1 cellular context compared by ENCODE assay signal in genomic region chr1:9196129-9197040, GRCh38.
TF ChIP-seq lines count a peak whose summit lies in the region.

No MANE protein-coding gene starts in this region.

TF ChIP-seq in K562, 482 proteins besides CTCF, POLR2A, EP300 and RAD21 (continued from another document and continues in another):
- TF ChIP-seq SRSF7 (optimal IDR thresholded peaks at IDR 0.05; ENCODE audit: low read depth, low read length), result no peak
- TF ChIP-seq, protein P1, sequence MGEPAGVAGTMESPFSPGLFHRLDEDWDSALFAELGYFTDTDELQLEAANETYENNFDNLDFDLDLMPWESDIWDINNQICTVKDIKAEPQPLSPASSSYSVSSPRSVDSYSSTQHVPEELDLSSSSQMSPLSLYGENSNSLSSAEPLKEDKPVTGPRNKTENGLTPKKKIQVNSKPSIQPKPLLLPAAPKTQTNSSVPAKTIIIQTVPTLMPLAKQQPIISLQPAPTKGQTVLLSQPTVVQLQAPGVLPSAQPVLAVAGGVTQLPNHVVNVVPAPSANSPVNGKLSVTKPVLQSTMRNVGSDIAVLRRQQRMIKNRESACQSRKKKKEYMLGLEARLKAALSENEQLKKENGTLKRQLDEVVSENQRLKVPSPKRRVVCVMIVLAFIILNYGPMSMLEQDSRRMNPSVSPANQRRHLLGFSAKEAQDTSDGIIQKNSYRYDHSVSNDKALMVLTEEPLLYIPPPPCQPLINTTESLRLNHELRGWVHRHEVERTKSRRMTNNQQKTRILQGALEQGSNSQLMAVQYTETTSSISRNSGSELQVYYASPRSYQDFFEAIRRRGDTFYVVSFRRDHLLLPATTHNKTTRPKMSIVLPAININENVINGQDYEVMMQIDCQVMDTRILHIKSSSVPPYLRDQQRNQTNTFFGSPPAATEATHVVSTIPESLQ (CRISPR knock-in tag; IDR thresholded peaks at IDR 0.05), result no peak
- no peak for TF ChIP-seq TCF7 (IDR thresholded peaks at IDR 0.05; ENCODE audit: borderline replicate concordance)
- TF ChIP-seq ZNF324 (CRISPR knock-in tag; IDR thresholded peaks at IDR 0.05), result no peak
- no peak for TF ChIP-seq RBM22 (IDR thresholded peaks at IDR 0.05; ENCODE audit: low read depth, low read length, poor library complexity, severe bottlenecking)
- TF ChIP-seq MAZ (CRISPR knock-in tag; conservative IDR thresholded peaks at IDR 0.05 in 1 of 2, IDR thresholded peaks at IDR 0.05 in 1 of 2), result 0 out of 4 replicates have a peak, but pooled peaks of 1 of the 2 experiments have one; percentile 44
- TF ChIP-seq GATA2 (CRISPR knock-in tag; IDR thresholded peaks at IDR 0.05), result no peak
- TF ChIP-seq ZNF311 (CRISPR knock-in tag; IDR thresholded peaks at IDR 0.05), result no peak
- no peak for TF ChIP-seq BCLAF1 (IDR thresholded peaks at IDR 0.05; ENCODE audit: borderline replicate concordance in 1 of 2, control insufficient read depth in 1 of 2, low read depth in 2 of 2, low read length in 1 of 2)
- no peak for TF ChIP-seq HDAC8 (tag; IDR thresholded peaks at IDR 0.05)
- no peak for TF ChIP-seq NFXL1 (CRISPR knock-in tag; IDR thresholded peaks at IDR 0.05)
- no peak for TF ChIP-seq CEBPG (CRISPR knock-in tag; IDR thresholded peaks at IDR 0.05)
- TF ChIP-seq CEBPG (tag; conservative IDR thresholded peaks at IDR 0.05 in 1 of 2, IDR thresholded peaks at IDR 0.05 in 1 of 2), result peak in 1 of 2 experiments; percentile 39; a peak in 1 of 4 replicates
- TF ChIP-seq CBX8 (IDR thresholded peaks at IDR 0.05; ENCODE audit: borderline replicate concordance, extremely low read depth, low read depth, low read length, poor library complexity, severe bottlenecking), result no peak
- TF ChIP-seq JUN (IDR thresholded peaks at IDR 0.05; ENCODE audit: borderline replicate concordance, low read depth, low read length), result no peak
- TF ChIP-seq JUN (CRISPR knock-in tag; IDR thresholded peaks at IDR 0.05; ENCODE audit: borderline replicate concordance), result no peak
- TF ChIP-seq CBX3 (IDR thresholded peaks at IDR 0.05; ENCODE audit: borderline replicate concordance in 1 of 2, low read length in 2 of 2), result no peak
- TF ChIP-seq SP2 (IDR thresholded peaks at IDR 0.05; ENCODE audit: extremely low read depth, low read depth, low read length, poor library complexity, severe bottlenecking), result no peak
- no peak for TF ChIP-seq EZH2 (IDR thresholded peaks at IDR 0.05; ENCODE audit: borderline replicate concordance, low read depth, low read length)
- no peak for TF ChIP-seq ZC3H4 (CRISPR knock-in tag; IDR thresholded peaks at IDR 0.05; ENCODE audit: borderline replicate concordance)
- no peak for TF ChIP-seq ZNF24 (IDR thresholded peaks at IDR 0.05)
- TF ChIP-seq ID3 (CRISPR knock-in tag; IDR thresholded peaks at IDR 0.05), result no peak
- no peak for TF ChIP-seq ID3 (tag; IDR thresholded peaks at IDR 0.05)
- no peak for TF ChIP-seq MLLT1 (IDR thresholded peaks at IDR 0.05)
- 0 out of 2 replicates have a peak, but pooled peaks have one; percentile 42 for TF ChIP-seq KLF16 (IDR thresholded peaks at IDR 0.05)
- TF ChIP-seq FOXP1 (CRISPR knock-in tag; IDR thresholded peaks at IDR 0.05), result no peak
- no peak for TF ChIP-seq KDM5B (IDR thresholded peaks at IDR 0.05; ENCODE audit: insufficient replicate concordance, low read depth, low read length)
- no peak for TF ChIP-seq ARID1B (IDR thresholded peaks at IDR 0.05)
- TF ChIP-seq CCAR2 (IDR thresholded peaks at IDR 0.05; ENCODE audit: low read depth, low read length), result no peak
- no peak for TF ChIP-seq ETV5 (CRISPR knock-in tag; IDR thresholded peaks at IDR 0.05; ENCODE audit: low read depth)
- TF ChIP-seq ZNF143 (CRISPR knock-in tag; IDR thresholded peaks at IDR 0.05), result no peak
- no peak for TF ChIP-seq ZNF274 (IDR thresholded peaks at IDR 0.05; ENCODE audit: borderline replicate concordance, low read depth, low read length)
- TF ChIP-seq, protein P2, sequence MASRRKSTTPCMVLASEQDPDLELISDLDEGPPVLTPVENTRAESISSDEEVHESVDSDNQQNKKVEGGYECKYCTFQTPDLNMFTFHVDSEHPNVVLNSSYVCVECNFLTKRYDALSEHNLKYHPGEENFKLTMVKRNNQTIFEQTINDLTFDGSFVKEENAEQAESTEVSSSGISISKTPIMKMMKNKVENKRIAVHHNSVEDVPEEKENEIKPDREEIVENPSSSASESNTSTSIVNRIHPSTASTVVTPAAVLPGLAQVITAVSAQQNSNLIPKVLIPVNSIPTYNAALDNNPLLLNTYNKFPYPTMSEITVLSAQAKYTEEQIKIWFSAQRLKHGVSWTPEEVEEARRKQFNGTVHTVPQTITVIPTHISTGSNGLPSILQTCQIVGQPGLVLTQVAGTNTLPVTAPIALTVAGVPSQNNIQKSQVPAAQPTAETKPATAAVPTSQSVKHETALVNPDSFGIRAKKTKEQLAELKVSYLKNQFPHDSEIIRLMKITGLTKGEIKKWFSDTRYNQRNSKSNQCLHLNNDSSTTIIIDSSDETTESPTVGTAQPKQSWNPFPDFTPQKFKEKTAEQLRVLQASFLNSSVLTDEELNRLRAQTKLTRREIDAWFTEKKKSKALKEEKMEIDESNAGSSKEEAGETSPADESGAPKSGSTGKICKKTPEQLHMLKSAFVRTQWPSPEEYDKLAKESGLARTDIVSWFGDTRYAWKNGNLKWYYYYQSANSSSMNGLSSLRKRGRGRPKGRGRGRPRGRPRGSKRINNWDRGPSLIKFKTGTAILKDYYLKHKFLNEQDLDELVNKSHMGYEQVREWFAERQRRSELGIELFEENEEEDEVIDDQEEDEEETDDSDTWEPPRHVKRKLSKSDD (conservative IDR thresholded peaks at IDR 0.05; ENCODE audit: low read length), result no peak
- 0 out of 2 replicates have a peak, but pooled peaks have one; percentile 14 for TF ChIP-seq CEBPB (tag; IDR thresholded peaks at IDR 0.05)
- no peak for TF ChIP-seq SMAD4 (CRISPR knock-in tag; conservative IDR thresholded peaks at IDR 0.05)
- TF ChIP-seq ZNF699 (CRISPR knock-in tag; IDR thresholded peaks at IDR 0.05; ENCODE audit: insufficient replicate concordance), result no peak
- TF ChIP-seq, protein P3, sequence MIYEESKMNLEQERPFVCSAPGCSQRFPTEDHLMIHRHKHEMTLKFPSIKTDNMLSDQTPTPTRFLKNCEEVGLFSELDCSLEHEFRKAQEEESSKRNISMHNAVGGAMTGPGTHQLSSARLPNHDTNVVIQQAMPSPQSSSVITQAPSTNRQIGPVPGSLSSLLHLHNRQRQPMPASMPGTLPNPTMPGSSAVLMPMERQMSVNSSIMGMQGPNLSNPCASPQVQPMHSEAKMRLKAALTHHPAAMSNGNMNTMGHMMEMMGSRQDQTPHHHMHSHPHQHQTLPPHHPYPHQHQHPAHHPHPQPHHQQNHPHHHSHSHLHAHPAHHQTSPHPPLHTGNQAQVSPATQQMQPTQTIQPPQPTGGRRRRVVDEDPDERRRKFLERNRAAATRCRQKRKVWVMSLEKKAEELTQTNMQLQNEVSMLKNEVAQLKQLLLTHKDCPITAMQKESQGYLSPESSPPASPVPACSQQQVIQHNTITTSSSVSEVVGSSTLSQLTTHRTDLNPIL (CRISPR knock-in tag; IDR thresholded peaks at IDR 0.05), result no peak
- no peak for TF ChIP-seq THAP7 (CRISPR knock-in tag; IDR thresholded peaks at IDR 0.05)
- TF ChIP-seq, protein P4, sequence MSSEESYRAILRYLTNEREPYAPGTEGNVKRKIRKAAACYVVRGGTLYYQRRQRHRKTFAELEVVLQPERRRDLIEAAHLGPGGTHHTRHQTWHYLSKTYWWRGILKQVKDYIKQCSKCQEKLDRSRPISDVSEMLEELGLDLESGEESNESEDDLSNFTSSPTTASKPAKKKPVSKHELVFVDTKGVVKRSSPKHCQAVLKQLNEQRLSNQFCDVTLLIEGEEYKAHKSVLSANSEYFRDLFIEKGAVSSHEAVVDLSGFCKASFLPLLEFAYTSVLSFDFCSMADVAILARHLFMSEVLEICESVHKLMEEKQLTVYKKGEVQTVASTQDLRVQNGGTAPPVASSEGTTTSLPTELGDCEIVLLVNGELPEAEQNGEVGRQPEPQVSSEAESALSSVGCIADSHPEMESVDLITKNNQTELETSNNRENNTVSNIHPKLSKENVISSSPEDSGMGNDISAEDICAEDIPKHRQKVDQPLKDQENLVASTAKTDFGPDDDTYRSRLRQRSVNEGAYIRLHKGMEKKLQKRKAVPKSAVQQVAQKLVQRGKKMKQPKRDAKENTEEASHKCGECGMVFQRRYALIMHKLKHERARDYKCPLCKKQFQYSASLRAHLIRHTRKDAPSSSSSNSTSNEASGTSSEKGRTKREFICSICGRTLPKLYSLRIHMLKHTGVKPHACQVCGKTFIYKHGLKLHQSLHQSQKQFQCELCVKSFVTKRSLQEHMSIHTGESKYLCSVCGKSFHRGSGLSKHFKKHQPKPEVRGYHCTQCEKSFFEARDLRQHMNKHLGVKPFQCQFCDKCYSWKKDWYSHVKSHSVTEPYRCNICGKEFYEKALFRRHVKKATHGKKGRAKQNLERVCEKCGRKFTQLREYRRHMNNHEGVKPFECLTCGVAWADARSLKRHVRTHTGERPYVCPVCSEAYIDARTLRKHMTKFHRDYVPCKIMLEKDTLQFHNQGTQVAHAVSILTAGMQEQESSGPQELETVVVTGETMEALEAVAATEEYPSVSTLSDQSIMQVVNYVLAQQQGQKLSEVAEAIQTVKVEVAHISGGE (CRISPR knock-in tag; IDR thresholded peaks at IDR 0.05), result no peak
- TF ChIP-seq ZNF134 (CRISPR knock-in tag; conservative IDR thresholded peaks at IDR 0.05), result 0 out of 2 replicates have a peak, but pooled peaks have one; percentile 39
- no peak for TF ChIP-seq MYNN (IDR thresholded peaks at IDR 0.05)
- no peak for TF ChIP-seq MYNN (CRISPR knock-in tag; IDR thresholded peaks at IDR 0.05)
- no peak for TF ChIP-seq SLC30A9 (CRISPR knock-in tag; IDR thresholded peaks at IDR 0.05)
- no peak for TF ChIP-seq ZNF778 (CRISPR knock-in tag; IDR thresholded peaks at IDR 0.05)
- TF ChIP-seq ZNF239 (CRISPR knock-in tag; IDR thresholded peaks at IDR 0.05), result no peak
- TF ChIP-seq SMARCA5 (IDR thresholded peaks at IDR 0.05), result no peak
- 0 out of 2 replicates have a peak, but pooled peaks have one; percentile 21 for TF ChIP-seq FOSL1 (tag; conservative IDR thresholded peaks at IDR 0.05)
- no peak for TF ChIP-seq SMAD2 (IDR thresholded peaks at IDR 0.05; ENCODE audit: low read depth, low read length)
- TF ChIP-seq PHB (CRISPR knock-in tag; IDR thresholded peaks at IDR 0.05), result no peak
- peak; percentile 18; the same call in 1 of the 2 replicates for TF ChIP-seq SOX6 (IDR thresholded peaks at IDR 0.05)
- no peak for TF ChIP-seq CREM (IDR thresholded peaks at IDR 0.05; ENCODE audit: low read depth)
- TF ChIP-seq ZNF217 (CRISPR knock-in tag; IDR thresholded peaks at IDR 0.05), result no peak
- TF ChIP-seq STAG1 (CRISPR knock-in tag; IDR thresholded peaks at IDR 0.05; ENCODE audit: borderline replicate concordance), result peak; percentile 55; the same call in 1 of the 2 replicates
- TF ChIP-seq MTA3 (IDR thresholded peaks at IDR 0.05; ENCODE audit: borderline replicate concordance), result no peak
- TF ChIP-seq, protein P5, sequence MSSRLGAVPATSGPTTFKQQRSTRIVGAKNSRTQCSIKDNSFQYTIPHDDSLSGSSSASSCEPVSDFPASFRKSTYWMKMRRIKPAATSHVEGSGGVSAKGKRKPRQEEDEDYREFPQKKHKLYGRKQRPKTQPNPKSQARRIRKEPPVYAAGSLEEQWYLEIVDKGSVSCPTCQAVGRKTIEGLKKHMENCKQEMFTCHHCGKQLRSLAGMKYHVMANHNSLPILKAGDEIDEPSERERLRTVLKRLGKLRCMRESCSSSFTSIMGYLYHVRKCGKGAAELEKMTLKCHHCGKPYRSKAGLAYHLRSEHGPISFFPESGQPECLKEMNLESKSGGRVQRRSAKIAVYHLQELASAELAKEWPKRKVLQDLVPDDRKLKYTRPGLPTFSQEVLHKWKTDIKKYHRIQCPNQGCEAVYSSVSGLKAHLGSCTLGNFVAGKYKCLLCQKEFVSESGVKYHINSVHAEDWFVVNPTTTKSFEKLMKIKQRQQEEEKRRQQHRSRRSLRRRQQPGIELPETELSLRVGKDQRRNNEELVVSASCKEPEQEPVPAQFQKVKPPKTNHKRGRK (tag; IDR thresholded peaks at IDR 0.05), result no peak
- TF ChIP-seq MXI1 (IDR thresholded peaks at IDR 0.05; ENCODE audit: low read depth, low read length), result no peak
- no peak for TF ChIP-seq SRSF3 (IDR thresholded peaks at IDR 0.05; ENCODE audit: insufficient read depth, low read length)
